In the genomic region with DNA sequence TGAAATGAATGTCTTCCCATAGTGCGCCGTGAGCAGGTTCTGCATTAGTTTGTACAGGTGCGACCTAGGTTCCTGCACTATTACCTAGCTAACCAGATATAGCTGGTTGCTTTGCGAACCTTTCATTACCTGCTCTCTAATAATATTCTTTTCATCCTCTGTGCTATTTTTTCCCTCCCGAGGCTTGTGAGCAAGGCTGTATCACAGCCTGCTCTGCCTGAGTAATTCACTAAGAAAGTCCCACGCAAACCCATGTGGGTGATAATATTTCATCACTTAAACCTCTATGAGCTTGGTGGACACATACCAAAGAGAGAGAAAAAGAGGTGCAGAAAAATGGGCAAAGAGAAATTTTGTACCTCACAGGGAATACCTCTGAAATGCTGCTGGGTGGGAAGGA, we compare ENCODE assay signal across 2 cellular contexts.
TF ChIP-seq lines count a peak whose summit lies in the region.

No MANE protein-coding gene starts in this region.

TF ChIP-seq in IMR-90, 13 proteins besides CTCF, POLR2A, EP300 and RAD21:
- no peak for TF ChIP-seq MAZ (IDR thresholded peaks at IDR 0.05; ENCODE audit: borderline replicate concordance, low read depth, low read length)
- no peak for TF ChIP-seq RFX5 (IDR thresholded peaks at IDR 0.05; ENCODE audit: low read depth, low read length)
- TF ChIP-seq RCOR1 (IDR thresholded peaks at IDR 0.05; ENCODE audit: insufficient replicate concordance, low read length) = no peak
- TF ChIP-seq, protein P1, sequence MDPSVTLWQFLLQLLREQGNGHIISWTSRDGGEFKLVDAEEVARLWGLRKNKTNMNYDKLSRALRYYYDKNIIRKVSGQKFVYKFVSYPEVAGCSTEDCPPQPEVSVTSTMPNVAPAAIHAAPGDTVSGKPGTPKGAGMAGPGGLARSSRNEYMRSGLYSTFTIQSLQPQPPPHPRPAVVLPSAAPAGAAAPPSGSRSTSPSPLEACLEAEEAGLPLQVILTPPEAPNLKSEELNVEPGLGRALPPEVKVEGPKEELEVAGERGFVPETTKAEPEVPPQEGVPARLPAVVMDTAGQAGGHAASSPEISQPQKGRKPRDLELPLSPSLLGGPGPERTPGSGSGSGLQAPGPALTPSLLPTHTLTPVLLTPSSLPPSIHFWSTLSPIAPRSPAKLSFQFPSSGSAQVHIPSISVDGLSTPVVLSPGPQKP (IDR thresholded peaks at IDR 0.05; ENCODE audit: borderline replicate concordance, low read depth, low read length) = no peak
- TF ChIP-seq BHLHE40 (IDR thresholded peaks at IDR 0.05; ENCODE audit: low read depth, low read length) = no peak
- TF ChIP-seq CHD1 (IDR thresholded peaks at IDR 0.05; ENCODE audit: low read depth, low read length) = no peak
- TF ChIP-seq CEBPB (IDR thresholded peaks at IDR 0.05; ENCODE audit: low read depth, low read length) = no peak
- TF ChIP-seq MXI1 (IDR thresholded peaks at IDR 0.05; ENCODE audit: borderline replicate concordance, low read depth, low read length) = no peak
- no peak for TF ChIP-seq MAFK (IDR thresholded peaks at IDR 0.05; ENCODE audit: low read depth, low read length)

TF ChIP-seq in GM12878, 131 proteins besides CTCF, POLR2A, EP300 and RAD21:
- TF ChIP-seq, protein P2, sequence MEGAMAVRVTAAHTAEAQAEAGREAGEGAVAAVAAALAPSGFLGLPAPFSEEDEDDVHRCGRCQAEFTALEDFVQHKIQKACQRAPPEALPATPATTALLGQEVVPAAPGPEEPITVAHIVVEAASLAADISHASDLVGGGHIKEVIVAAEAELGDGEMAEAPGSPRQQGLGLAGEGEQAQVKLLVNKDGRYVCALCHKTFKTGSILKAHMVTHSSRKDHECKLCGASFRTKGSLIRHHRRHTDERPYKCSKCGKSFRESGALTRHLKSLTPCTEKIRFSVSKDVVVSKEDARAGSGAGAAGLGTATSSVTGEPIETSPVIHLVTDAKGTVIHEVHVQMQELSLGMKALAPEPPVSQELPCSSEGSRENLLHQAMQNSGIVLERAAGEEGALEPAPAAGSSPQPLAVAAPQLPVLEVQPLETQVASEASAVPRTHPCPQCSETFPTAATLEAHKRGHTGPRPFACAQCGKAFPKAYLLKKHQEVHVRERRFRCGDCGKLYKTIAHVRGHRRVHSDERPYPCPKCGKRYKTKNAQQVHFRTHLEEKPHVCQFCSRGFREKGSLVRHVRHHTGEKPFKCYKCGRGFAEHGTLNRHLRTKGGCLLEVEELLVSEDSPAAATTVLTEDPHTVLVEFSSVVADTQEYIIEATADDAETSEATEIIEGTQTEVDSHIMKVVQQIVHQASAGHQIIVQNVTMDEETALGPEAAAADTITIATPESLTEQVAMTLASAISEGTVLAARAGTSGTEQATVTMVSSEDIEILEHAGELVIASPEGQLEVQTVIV (IDR thresholded peaks at IDR 0.05; ENCODE audit: borderline replicate concordance, partially characterized antibody) = no peak
- TF ChIP-seq HDAC2 (IDR thresholded peaks at IDR 0.05) (no peak), MTA2 (IDR thresholded peaks at IDR 0.05; ENCODE audit: low read depth) (no peak), RELA (IDR thresholded peaks at IDR 0.05; ENCODE audit: borderline replicate concordance, partially characterized antibody) (no peak), ZNF384 (IDR thresholded peaks at IDR 0.05; ENCODE audit: borderline replicate concordance, low read depth, low read length) (no peak), KLF5 (IDR thresholded peaks at IDR 0.05; ENCODE audit: partially characterized antibody) (no peak), WRNIP1 (IDR thresholded peaks at IDR 0.05; ENCODE audit: borderline replicate concordance, low read depth, low read length) (no peak), IKZF2 (IDR thresholded peaks at IDR 0.05) (no peak), BMI1 (IDR thresholded peaks at IDR 0.05; ENCODE audit: borderline replicate concordance) (no peak), CREB1 (IDR thresholded peaks at IDR 0.05; ENCODE audit: low read depth) (no peak), NFIC (IDR thresholded peaks at IDR 0.05; ENCODE audit: low read depth, low read length) (no peak), TCF3 (IDR thresholded peaks at IDR 0.05; ENCODE audit: borderline replicate concordance, insufficient read depth, low read depth, low read length) (no peak), SMC3 (IDR thresholded peaks at IDR 0.05; ENCODE audit: borderline replicate concordance, low read length) (no peak), CBX3 (IDR thresholded peaks at IDR 0.05; ENCODE audit: borderline replicate concordance, low read depth) (no peak), SUZ12 (IDR thresholded peaks at IDR 0.05; ENCODE audit: unreplicated experiment) (no peak)
- TF ChIP-seq, protein P3, sequence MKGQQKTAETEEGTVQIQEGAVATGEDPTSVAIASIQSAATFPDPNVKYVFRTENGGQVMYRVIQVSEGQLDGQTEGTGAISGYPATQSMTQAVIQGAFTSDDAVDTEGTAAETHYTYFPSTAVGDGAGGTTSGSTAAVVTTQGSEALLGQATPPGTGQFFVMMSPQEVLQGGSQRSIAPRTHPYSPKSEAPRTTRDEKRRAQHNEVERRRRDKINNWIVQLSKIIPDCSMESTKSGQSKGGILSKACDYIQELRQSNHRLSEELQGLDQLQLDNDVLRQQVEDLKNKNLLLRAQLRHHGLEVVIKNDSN (IDR thresholded peaks at IDR 0.05; ENCODE audit: borderline replicate concordance, extremely low read length, insufficient read depth, low read depth, low read length) = no peak
- TF ChIP-seq, protein P4, sequence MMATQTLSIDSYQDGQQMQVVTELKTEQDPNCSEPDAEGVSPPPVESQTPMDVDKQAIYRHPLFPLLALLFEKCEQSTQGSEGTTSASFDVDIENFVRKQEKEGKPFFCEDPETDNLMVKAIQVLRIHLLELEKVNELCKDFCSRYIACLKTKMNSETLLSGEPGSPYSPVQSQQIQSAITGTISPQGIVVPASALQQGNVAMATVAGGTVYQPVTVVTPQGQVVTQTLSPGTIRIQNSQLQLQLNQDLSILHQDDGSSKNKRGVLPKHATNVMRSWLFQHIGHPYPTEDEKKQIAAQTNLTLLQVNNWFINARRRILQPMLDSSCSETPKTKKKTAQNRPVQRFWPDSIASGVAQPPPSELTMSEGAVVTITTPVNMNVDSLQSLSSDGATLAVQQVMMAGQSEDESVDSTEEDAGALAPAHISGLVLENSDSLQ (IDR thresholded peaks at IDR 0.05) = no peak
TF ChIP-seq in GM12878: peak in this region for 0.
